11 cellular contexts compared by ENCODE assay signal in the genomic region with DNA sequence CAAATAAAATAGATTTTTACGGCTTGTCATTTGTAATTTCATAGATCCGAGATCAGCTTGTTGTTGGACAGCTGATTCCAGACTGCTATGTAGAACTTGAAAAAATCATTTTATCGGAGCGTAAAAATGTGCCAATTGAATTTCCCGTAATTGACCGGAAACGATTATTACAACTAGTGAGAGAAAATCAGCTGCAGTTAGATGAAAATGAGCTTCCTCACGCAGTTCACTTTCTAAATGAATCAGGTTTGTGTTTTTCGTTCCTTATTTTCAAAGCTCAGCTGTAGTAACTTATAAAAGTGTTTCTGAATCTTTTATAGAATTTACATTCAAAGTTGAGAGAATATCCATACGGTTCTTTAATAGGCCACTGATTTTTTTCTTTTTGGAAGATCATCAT.
A peak's percentile ranks its signal among the peaks of the same experiment; 100 is the strongest.
DNase-seq lines count a peak whose midpoint lies in the region; ATAC-seq, FAIRE-seq and TF ChIP-seq lines count a peak whose summit lies in the region.
"Had no signal": no experiment of that assay in that cellular context is flagged by ENCODE, and none has a peak within 500 bp of the region (broad histone marks: within the 10 kb centered on the region; RNA-seq: fewer than 3 reads in every experiment).

No MANE protein-coding gene starts in this region.

- no peaks in the 10 kb centered on the region for H3K27me3 Mint-ChIP-seq in activated T-helper 2 cell treated with anti-CD3 and anti-CD28 coated beads, Interferon-gamma antibody, Interleukin-2, Interleukin-4, amounts not matched to agents 10 μg/mL and 5 μg/mL and 100 μg/mL, durations not matched to agents 14 hours and 24 hours and 36 hours (ENCODE audit: low read depth)

- H3K4me1 Mint-ChIP-seq in activated T-helper 2 cell treated with anti-CD3 and anti-CD28 coated beads, Interferon-gamma antibody, Interleukin-2, Interleukin-4, amounts not matched to agents 10 μg/mL and 5 μg/mL and 100 μg/mL, durations not matched to agents 14 hours and 24 hours and 36 hours (ENCODE audit: low read depth), result no peaks in the 10 kb centered on the region
- H3K4me1 Mint-ChIP-seq: neural progenitor cell had no signal

- DNase-seq in SW 1271 (lab: John Stamatoyannopoulos, UW), result no peak
- DNase-seq in T1000 (lab: John Stamatoyannopoulos, UW), result no peak
- no peak for DNase-seq in activated T-helper 2 cell treated with anti-CD3 and anti-CD28 coated beads, Interferon-gamma antibody, Interleukin-2, Interleukin-4, amounts not matched to agents 10 μg/mL and 5 μg/mL and 100 μg/mL, durations not matched to agents 14 hours and 24 hours and 36 hours (ENCODE audit: low spot score)
- no peak for DNase-seq in H54 (ENCODE audit: insufficient read length, low spot score)
- DNase-seq: central memory CD4-positive, alpha-beta T cell; NCI-H2107; stimulated activated naive CD8-positive, alpha-beta T cell treated with anti-CD3 and anti-CD28 coated beads, Interleukin-15, Interleukin-2, amounts not matched to agents 100 U/mL and 50 U/mL, for 24 hours had no signal

- FAIRE-seq in H54 (lab: Jason Lieb, UNC), result no peak

- H3K36me3 Mint-ChIP-seq in activated T-helper 2 cell treated with anti-CD3 and anti-CD28 coated beads, Interferon-gamma antibody, Interleukin-2, Interleukin-4, amounts not matched to agents 10 μg/mL and 5 μg/mL and 100 μg/mL, durations not matched to agents 14 hours and 24 hours and 36 hours (ENCODE audit: low read depth), result no peaks in the 10 kb centered on the region
- H3K36me3 Mint-ChIP-seq: neural progenitor cell had no signal

- no peaks in the 10 kb centered on the region for H3K9me3 Mint-ChIP-seq in activated T-helper 2 cell treated with anti-CD3 and anti-CD28 coated beads, Interferon-gamma antibody, Interleukin-2, Interleukin-4, amounts not matched to agents 10 μg/mL and 5 μg/mL and 100 μg/mL, durations not matched to agents 14 hours and 24 hours and 36 hours
- H3K9me3 Mint-ChIP-seq: neural progenitor cell had no signal

- ATAC-seq in GM19023 (IDR thresholded peaks at IDR 0.05; ENCODE audit: unreplicated experiment) (peak; percentile 84), HG02642 (IDR thresholded peaks at IDR 0.05; ENCODE audit: poor library complexity, unreplicated experiment) (peak; percentile 84), HG03457 (IDR thresholded peaks at IDR 0.05; ENCODE audit: unreplicated experiment) (peak; percentile 60)
- ATAC-seq: stimulated activated naive CD8-positive, alpha-beta T cell treated with anti-CD3 and anti-CD28 coated beads, Interleukin-15, Interleukin-2, amounts not matched to agents 100 U/mL and 50 U/mL, for 24 hours had no signal

- H3K27ac Mint-ChIP-seq in activated T-helper 2 cell treated with anti-CD3 and anti-CD28 coated beads, Interferon-gamma antibody, Interleukin-2, Interleukin-4, amounts not matched to agents 10 μg/mL and 5 μg/mL and 100 μg/mL, durations not matched to agents 14 hours and 24 hours and 36 hours, result no peak overlapping the region
- H3K27ac Mint-ChIP-seq: neural progenitor cell had no signal

- TF ChIP-seq POLR2A in H54 (IDR thresholded peaks at IDR 0.05; ENCODE audit: low read depth, low read length), result no peak

- no peak overlapping the region for H3K4me3 Mint-ChIP-seq in activated T-helper 2 cell treated with anti-CD3 and anti-CD28 coated beads, Interferon-gamma antibody, Interleukin-2, Interleukin-4, amounts not matched to agents 10 μg/mL and 5 μg/mL and 100 μg/mL, durations not matched to agents 14 hours and 24 hours and 36 hours (ENCODE audit: low read depth)
- H3K4me3 Mint-ChIP-seq: neural progenitor cell had no signal

- intact Hi-C loops in activated T-helper 2 cell treated with anti-CD3 and anti-CD28 coated beads, Interferon-gamma antibody, Interleukin-2, Interleukin-4, amounts not matched to agents 10 μg/mL and 5 μg/mL and 100 μg/mL, durations not matched to agents 14 hours and 24 hours and 36 hours (cut with micrococcal nuclease), result loop anchor here (2.0 to 10.0 kb wide), 2 partner anchors 161 to 299 kb away; no protein-coding TSS in a partner anchor
